In the genomic region with DNA sequence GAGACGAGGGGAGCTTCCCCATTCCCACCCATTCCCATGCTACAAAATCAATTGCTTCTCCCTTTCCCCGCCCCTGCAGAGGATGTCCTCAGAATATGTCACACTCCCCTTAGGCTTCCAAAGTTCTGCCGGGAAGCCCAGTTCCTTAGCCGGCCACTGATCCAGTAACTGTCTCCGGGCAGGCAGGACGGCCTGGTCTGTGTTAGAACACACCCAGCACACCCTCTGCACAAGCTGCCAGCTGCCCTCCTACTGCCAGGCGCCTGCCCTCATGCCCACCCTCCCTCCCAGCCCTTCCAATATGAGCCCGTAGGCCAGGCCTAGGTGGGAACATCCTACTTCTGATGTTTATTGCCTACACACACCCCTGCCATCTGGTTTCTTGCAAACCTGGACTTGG, we compare ENCODE assay signal across 17 cellular contexts.
"Had no signal": no experiment of that assay in that cellular context is flagged by ENCODE, and none has a peak within 500 bp of the region (broad histone marks: within the 10 kb centered on the region; RNA-seq: fewer than 3 reads in every experiment).

No MANE protein-coding gene starts in this region.

- DNase-seq: activated CD4-positive, alpha-beta T cell treated with anti-CD3 and anti-CD28 coated beads, Interleukin-2, amount 10 ng/mL, durations not matched to agents 7 days and 5 days; activated CD4-positive, CD25-positive, alpha-beta regulatory T cell; activated CD8-positive, alpha-beta T cell treated with anti-CD3 and anti-CD28 coated beads, Interleukin-2, amount 10 ng/mL, durations not matched to agents 7 days and 5 days; activated naive CD4-positive, alpha-beta T cell treated with anti-CD3 and anti-CD28 coated beads, Interleukin-2, amount 10 ng/mL, durations not matched to agents 7 days and 5 days; activated naive CD8-positive, alpha-beta T cell treated with anti-CD3 and anti-CD28 coated beads, Interleukin-2, amount 50 U/mL, for 24 hours; activated T-cell treated with anti-CD3 and anti-CD28 coated beads, Interleukin-2, amount 50 U/mL, for 4 hours; anterior cingulate cortex; central memory CD4-positive, alpha-beta T cell; dorsolateral prefrontal cortex; foreskin melanocyte; mesenchymal stem cell; natural killer cell; stimulated activated naive B cell treated with anti-CD40 and anti-IgM and Interleukin-4, amounts not matched to agents 10 μg/mL and 1 μg/mL and 100 μg/mL, for 72 hours; thyroid gland had no signal

- H3K27me3 ChIP-seq: dorsolateral prefrontal cortex, pancreas, thyroid gland had no signal

- H3K27ac ChIP-seq: epithelial cell of prostate, pancreas, thyroid gland had no signal

- ATAC-seq: activated CD8-positive, alpha-beta T cell treated with anti-CD3 and anti-CD28 coated beads, Interleukin-2, amount 10 ng/mL, durations not matched to agents 7 days and 5 days; activated naive CD8-positive, alpha-beta T cell treated with anti-CD3 and anti-CD28 coated beads, Interleukin-2, amount 50 U/mL, for 24 hours; activated T-cell treated with anti-CD3 and anti-CD28 coated beads, Interleukin-2, amount 50 U/mL, for 4 hours; natural killer cell; pancreas; sciatic nerve; stimulated activated naive B cell treated with anti-CD40 and anti-IgM and Interleukin-4, amounts not matched to agents 10 μg/mL and 1 μg/mL and 100 μg/mL, for 72 hours had no signal

- H3K4me3 ChIP-seq: dorsolateral prefrontal cortex, pancreas, thyroid gland had no signal

- H3K4me1 ChIP-seq: pancreas, thyroid gland had no signal

- H3K9me3 ChIP-seq: pancreas, thyroid gland had no signal
